In genomic region chr10:12195281-12195602, GRCh38 we compare ENCODE assay signal across 8 cellular contexts. TPM values are rescaled to one million over a fixed set of nuclear protein-coding genes. Genes with fewer than 3 reads are reported as not detected.
DNase-seq lines count a peak whose midpoint lies in the region; ATAC-seq and TF ChIP-seq lines count a peak whose summit lies in the region.

No MANE protein-coding gene starts in this region.

- intact Hi-C loops in colonic mucosa (cut with DNase I): loop anchor here (2.0 kb wide), 1 partner anchor 18 kb away; no protein-coding TSS in a partner anchor

- H3K27me3 Mint-ChIP-seq in natural killer cell treated with Interleukin-12 subunit alpha and Interleukin-12 subunit beta and Interleukin-15 and Interleukin-18, amount 100 ng/mL, for 72 hours: no peaks in the 10 kb centered on the region

- H3K36me3 ChIP-seq in colonic mucosa: no peaks in the 10 kb centered on the region

- H3K4me3 Mint-ChIP-seq in natural killer cell treated with Interleukin-12 subunit alpha and Interleukin-12 subunit beta and Interleukin-15 and Interleukin-18, amount 100 ng/mL, for 72 hours: peak overlapping the region; percentile 91

- ATAC-seq in GM19397 (IDR thresholded peaks at IDR 0.05; ENCODE audit: unreplicated experiment): peak; percentile 4
- peak; percentile 1 to 30 for ATAC-seq in natural killer cell treated with Interleukin-12 subunit alpha and Interleukin-12 subunit beta and Interleukin-15 and Interleukin-18, amount 100 ng/mL, for 72 hours

- peaks cover 45% of the 10 kb centered on the region for H3K36me3 Mint-ChIP-seq in natural killer cell treated with Interleukin-12 subunit alpha and Interleukin-12 subunit beta and Interleukin-15 and Interleukin-18, amount 100 ng/mL, for 72 hours

- peak overlapping the region; percentile 99 for H3K4me3 ChIP-seq in Jurkat, Clone E6-1 (ENCODE audit: low read length)
- H3K4me3 ChIP-seq in colonic mucosa: peak overlapping the region; percentile 94

- peaks cover 5% of the 10 kb centered on the region for H3K4me1 ChIP-seq in colonic mucosa

- no peaks in the 10 kb centered on the region for H3K9me3 Mint-ChIP-seq in natural killer cell treated with Interleukin-12 subunit alpha and Interleukin-12 subunit beta and Interleukin-15 and Interleukin-18, amount 100 ng/mL, for 72 hours

- H3K9ac ChIP-seq in colonic mucosa (ENCODE audit: low read depth in 2 of 2, low read length in 2 of 2): peak overlapping the region; percentile 66 to 98

- no peaks in the 10 kb centered on the region for H3K9me3 ChIP-seq in colonic mucosa

- TF ChIP-seq CTCF in colonic mucosa (IDR thresholded peaks at IDR 0.05): no peak

- no peaks in the 10 kb centered on the region for H3K27me3 ChIP-seq in colonic mucosa

- H3K27ac Mint-ChIP-seq in natural killer cell treated with Interleukin-12 subunit alpha and Interleukin-12 subunit beta and Interleukin-15 and Interleukin-18, amount 100 ng/mL, for 72 hours: peak overlapping the region; percentile 90 to 96

- peak; percentile 28 for DNase-seq in A172 (ENCODE audit: low spot score)
- no peak for DNase-seq in Jurkat, Clone E6-1 (ENCODE audit: low read depth, low spot score)
- no peak for DNase-seq in colonic mucosa
- DNase-seq in natural killer cell treated with Interleukin-12 subunit alpha and Interleukin-12 subunit beta and Interleukin-15 and Interleukin-18, amount 100 ng/mL, for 72 hours (ENCODE audit: low spot score): no peak
- DNase-seq in stimulated activated CD4-positive, alpha-beta T cell treated with anti-CD3 and anti-CD28 coated beads, Interleukin-4, amount 100 ng/mL, for 1 hour: no peak
- no peak for DNase-seq in NCI-H524 (lab: John Stamatoyannopoulos, UW)
- DNase-seq in RPMI8226: no peak

- H3K4me1 Mint-ChIP-seq in natural killer cell treated with Interleukin-12 subunit alpha and Interleukin-12 subunit beta and Interleukin-15 and Interleukin-18, amount 100 ng/mL, for 72 hours (ENCODE audit: low read depth in 2 of 2): peaks cover 38 to 47% of the 10 kb centered on the region in 2 donors

- peak overlapping the region; percentile 91 for H3K27ac ChIP-seq in colonic mucosa

RNA-seq across cellular contexts. Expression of gene NUDT5, which starts 0.4 kb away (rescaled TPM):
- 166 and 198 TPM in 2 replicates for total RNA-seq in A172 (2014; rRNA removed; shearing (Covaris generic))
- polyA plus RNA-seq in Jurkat, Clone E6-1 (2012; ENCODE audit: insufficient read depth, insufficient read length): 231 TPM
- total RNA-seq in colonic mucosa: 10 to 100 TPM; 41.4 to 89.0 TPM
- 100 to 1,000 TPM; 102 to 111 TPM for total RNA-seq in natural killer cell treated with Interleukin-12 subunit alpha and Interleukin-12 subunit beta and Interleukin-15 and Interleukin-18, amount 100 ng/mL, for 72 hours

RNA-seq across cellular contexts. Expression of gene CDC123, which starts 0.7 kb away (rescaled TPM):
- 205 and 332 TPM in 2 replicates for total RNA-seq in A172 (2014; rRNA removed; shearing (Covaris generic))
- 339 TPM for polyA plus RNA-seq in Jurkat, Clone E6-1 (2012; ENCODE audit: insufficient read depth, insufficient read length)
- total RNA-seq in colonic mucosa: 10 to 100 TPM; 47.9 to 84.5 TPM
- total RNA-seq in natural killer cell treated with Interleukin-12 subunit alpha and Interleukin-12 subunit beta and Interleukin-15 and Interleukin-18, amount 100 ng/mL, for 72 hours: 100 to 1,000 TPM; 161 to 167 TPM
